ENCODE assay signal across 1 cellular context in genomic region chr20:63497138-63497945, GRCh38.
TF ChIP-seq lines count a peak whose summit lies in the region.

No MANE protein-coding gene starts in this region.

TF ChIP-seq in SK-N-SH, 30 proteins besides CTCF, POLR2A, EP300 and RAD21 (continued from another document):
- no peak for TF ChIP-seq IRF3 (IDR thresholded peaks at IDR 0.05; ENCODE audit: low read depth, low read length)
- TF ChIP-seq TEAD4 (IDR thresholded peaks at IDR 0.05; ENCODE audit: borderline replicate concordance, insufficient read depth), result no peak
- TF ChIP-seq EZH2phosphoT487 (IDR thresholded peaks at IDR 0.05; ENCODE audit: borderline replicate concordance, low read depth), result no peak
- TF ChIP-seq SMC3 (IDR thresholded peaks at IDR 0.05; ENCODE audit: low read depth, low read length), result no peak
- TF ChIP-seq NRF1 (IDR thresholded peaks at IDR 0.05; ENCODE audit: low read depth, low read length), result no peak
- TF ChIP-seq GATA2 (CRISPR knock-in tag; IDR thresholded peaks at IDR 0.05), result no peak
- no peak for TF ChIP-seq RCOR1 (IDR thresholded peaks at IDR 0.05; ENCODE audit: low read length)
- TF ChIP-seq, protein P1, sequence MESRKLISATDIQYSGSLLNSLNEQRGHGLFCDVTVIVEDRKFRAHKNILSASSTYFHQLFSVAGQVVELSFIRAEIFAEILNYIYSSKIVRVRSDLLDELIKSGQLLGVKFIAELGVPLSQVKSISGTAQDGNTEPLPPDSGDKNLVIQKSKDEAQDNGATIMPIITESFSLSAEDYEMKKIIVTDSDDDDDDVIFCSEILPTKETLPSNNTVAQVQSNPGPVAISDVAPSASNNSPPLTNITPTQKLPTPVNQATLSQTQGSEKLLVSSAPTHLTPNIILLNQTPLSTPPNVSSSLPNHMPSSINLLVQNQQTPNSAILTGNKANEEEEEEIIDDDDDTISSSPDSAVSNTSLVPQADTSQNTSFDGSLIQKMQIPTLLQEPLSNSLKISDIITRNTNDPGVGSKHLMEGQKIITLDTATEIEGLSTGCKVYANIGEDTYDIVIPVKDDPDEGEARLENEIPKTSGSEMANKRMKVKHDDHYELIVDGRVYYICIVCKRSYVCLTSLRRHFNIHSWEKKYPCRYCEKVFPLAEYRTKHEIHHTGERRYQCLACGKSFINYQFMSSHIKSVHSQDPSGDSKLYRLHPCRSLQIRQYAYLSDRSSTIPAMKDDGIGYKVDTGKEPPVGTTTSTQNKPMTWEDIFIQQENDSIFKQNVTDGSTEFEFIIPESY (IDR thresholded peaks at IDR 0.05; ENCODE audit: borderline replicate concordance, low read depth), result no peak
- no peak for TF ChIP-seq MEF2A (IDR thresholded peaks at IDR 0.05; ENCODE audit: borderline replicate concordance, low read depth)
- TF ChIP-seq MXI1 (IDR thresholded peaks at IDR 0.05; ENCODE audit: low read depth, low read length), result no peak
- TF ChIP-seq SIN3A (IDR thresholded peaks at IDR 0.05; ENCODE audit: borderline replicate concordance, low read depth, low read length), result no peak
- no peak for TF ChIP-seq FOXM1 (IDR thresholded peaks at IDR 0.05; ENCODE audit: low read depth)
